In genomic region chr19:48400018-48400742, GRCh38 we compare ENCODE assay signal across 8 cellular contexts. TPM values are rescaled to one million over a fixed set of nuclear protein-coding genes. Genes with fewer than 3 reads are reported as not detected.
A peak's percentile ranks its signal among the peaks of the same experiment; 100 is the strongest.
DNase-seq lines count a peak whose midpoint lies in the region; ATAC-seq and TF ChIP-seq lines count a peak whose summit lies in the region.

No MANE protein-coding gene starts in this region.

- no peak overlapping the region for H3K4me3 ChIP-seq in hepatocyte

- no peak overlapping the region for H3K27ac Mint-ChIP-seq in activated T-cell treated with anti-CD3 and anti-CD28 coated beads, Interleukin-2, amount 50 U/mL, for 72 hours

- peaks cover 23% of the 10 kb centered on the region for H3K4me1 ChIP-seq in hepatocyte (ENCODE audit: insufficient read depth)

- H3K9me3 ChIP-seq in hepatocyte (ENCODE audit: low read depth): no peaks in the 10 kb centered on the region

- ATAC-seq in activated T-cell treated with anti-CD3 and anti-CD28 coated beads, Interleukin-2, amount 50 U/mL, for 72 hours (replicated peaks in 1 of 2): peak; percentile 25 to 33
- ATAC-seq in GM21381 (IDR thresholded peaks at IDR 0.05; ENCODE audit: unreplicated experiment) (no peak), HG03354 (IDR thresholded peaks at IDR 0.05; ENCODE audit: poor library complexity, severe bottlenecking, unreplicated experiment) (no peak)

- no peak for TF ChIP-seq CTCF in hepatocyte (IDR thresholded peaks at IDR 0.05; ENCODE audit: poor library complexity)

- no peaks in the 10 kb centered on the region for H3K79me2 ChIP-seq in hepatocyte

- H2AFZ ChIP-seq in hepatocyte: peak overlapping the region; percentile 79

- DNase-seq in NCI-H2107 treated with DMSO at 0.1 percent for 48 hours (lab: John Stamatoyannopoulos, UW; ENCODE audit: unreplicated experiment) (peak; percentile 50), NCI-H2107 (lab: John Stamatoyannopoulos, UW) (no peak), NCI-H187 (lab: John Stamatoyannopoulos, UW) (peak; percentile 69 to 84), hepatocyte (ENCODE audit: low spot score) (peak; percentile 70)
- peak; percentile 57 for DNase-seq in activated T-cell treated with anti-CD3 and anti-CD28 coated beads, Interleukin-2, amount 50 U/mL, for 72 hours
- DNase-seq in stimulated activated naive CD4-positive, alpha-beta T cell (lab: John Stamatoyannopoulos, UW): peak in 4 of 6 experiments; percentile 20 to 51 (median 32)

- no peaks in the 10 kb centered on the region for H4K20me1 ChIP-seq in hepatocyte (ENCODE audit: insufficient read depth, poor library complexity, severe bottlenecking)

- H3K4me3 Mint-ChIP-seq in activated T-cell treated with anti-CD3 and anti-CD28 coated beads, Interleukin-2, amount 50 U/mL, for 72 hours: peak overlapping the region in 1 of 2 donors; percentile 21

- peaks cover 8% of the 10 kb centered on the region in 2 donors for H3K36me3 Mint-ChIP-seq in activated T-cell treated with anti-CD3 and anti-CD28 coated beads, Interleukin-2, amount 50 U/mL, for 72 hours (ENCODE audit: insufficient read depth in 2 of 2)

- peak overlapping the region; percentile 73 for H3K4me2 ChIP-seq in hepatocyte

- WGBS in hepatocyte (ENCODE audit: low lambda C conversion rate, missing lambda C conversion rate): 38% methylated on average over 14 of the region's 14 CpGs

- H3K27me3 Mint-ChIP-seq in activated T-cell treated with anti-CD3 and anti-CD28 coated beads, Interleukin-2, amount 50 U/mL, for 72 hours (ENCODE audit: low read depth): peaks cover 31% of the 10 kb centered on the region

- peak overlapping the region; percentile 37 for H3K27ac ChIP-seq in hepatocyte

- H3K4me1 Mint-ChIP-seq in activated T-cell treated with anti-CD3 and anti-CD28 coated beads, Interleukin-2, amount 50 U/mL, for 72 hours (ENCODE audit: low read depth): peaks cover 44% of the 10 kb centered on the region

- H3K36me3 ChIP-seq in hepatocyte (replicated peaks; ENCODE audit: insufficient read depth, low read depth): no peaks in the 10 kb centered on the region

- peaks cover 28% of the 10 kb centered on the region for H3K27me3 ChIP-seq in hepatocyte

- peaks cover 0 to 4% of the 10 kb centered on the region in 2 donors for H3K9me3 Mint-ChIP-seq in activated T-cell treated with anti-CD3 and anti-CD28 coated beads, Interleukin-2, amount 50 U/mL, for 72 hours

- H3K9me2 ChIP-seq in hepatocyte (replicated peaks; ENCODE audit: insufficient read depth): no peaks in the 10 kb centered on the region

RNA-seq across cellular contexts. Expression of gene GRIN2D, which starts 6.7 kb away (rescaled TPM):
- under 1 TPM; 0.39 to 0.46 TPM for total RNA-seq in activated T-cell treated with anti-CD3 and anti-CD28 coated beads, Interleukin-2, amount 50 U/mL, for 72 hours
- total RNA-seq in hepatocyte: 0.40 and 1.00 TPM in 2 replicates
- 2.1 and 2.7 TPM in 2 replicates for polyA plus RNA-seq in hepatocyte

RNA-seq across cellular contexts. Expression of gene KDELR1, which starts 8.8 kb away (rescaled TPM):
- 100 to 1,000 TPM; 101 to 103 TPM for total RNA-seq in activated T-cell treated with anti-CD3 and anti-CD28 coated beads, Interleukin-2, amount 50 U/mL, for 72 hours
- total RNA-seq in hepatocyte: 164 and 179 TPM in 2 replicates
- polyA plus RNA-seq in hepatocyte: 278 and 288 TPM in 2 replicates

RNA-seq across cellular contexts. Expression of gene SYNGR4, which starts 36.0 kb away (rescaled TPM):
- total RNA-seq in activated T-cell treated with anti-CD3 and anti-CD28 coated beads, Interleukin-2, amount 50 U/mL, for 72 hours: under 1 TPM; 0.25 to 0.34 TPM
- total RNA-seq in hepatocyte: not detected in 2 replicates
- 0.51 and 1.3 TPM in 2 replicates for polyA plus RNA-seq in hepatocyte

RNA-seq across cellular contexts. Expression of gene TMEM143, which starts 36.4 kb away (rescaled TPM):
- total RNA-seq in activated T-cell treated with anti-CD3 and anti-CD28 coated beads, Interleukin-2, amount 50 U/mL, for 72 hours: 10 to 100 TPM; 20.9 to 26.2 TPM
- total RNA-seq in hepatocyte: 5.3 and 5.9 TPM in 2 replicates
- polyA plus RNA-seq in hepatocyte: 11.2 and 20.8 TPM in 2 replicates

RNA-seq across cellular contexts. Expression of gene GRWD1, which starts 45.6 kb away (rescaled TPM):
- total RNA-seq in activated T-cell treated with anti-CD3 and anti-CD28 coated beads, Interleukin-2, amount 50 U/mL, for 72 hours: 10 to 100 TPM; 27.0 to 38.2 TPM
- 25.2 and 25.9 TPM in 2 replicates for total RNA-seq in hepatocyte
- polyA plus RNA-seq in hepatocyte: 33.1 and 36.6 TPM in 2 replicates

Comparison
In these comparisons a context has a peak if more than half of its experiments do, and no peak if none do; other contexts are left out.
1. ATAC-seq: peak in activated T-cell treated with anti-CD3 and anti-CD28 coated beads, Interleukin-2, amount 50 U/mL, for 72 hours (2 of 2); none in GM21381 (single experiment) and HG03354 (single experiment).